In the genomic region with DNA sequence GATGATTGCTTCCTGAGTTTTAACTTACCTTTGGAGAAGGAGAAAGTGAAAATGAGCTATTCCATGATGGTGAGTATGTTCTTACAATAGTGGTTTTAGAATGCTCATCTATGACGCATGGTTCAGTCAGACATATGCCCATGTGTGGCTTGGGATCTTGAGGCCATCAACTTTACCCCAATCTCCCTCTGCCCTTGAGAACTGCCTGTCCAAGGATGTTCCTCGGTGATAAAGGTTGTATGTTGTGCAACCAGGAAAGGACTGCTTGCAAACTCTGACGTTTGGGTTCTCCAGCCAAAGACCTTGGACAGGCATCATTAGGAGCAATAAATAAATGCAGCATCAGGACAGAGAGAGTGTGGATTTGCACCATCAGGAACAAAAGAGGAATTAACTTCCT, we compare ENCODE assay signal across 21 cellular contexts.
DNase-seq lines count a peak whose midpoint lies in the region; ATAC-seq and TF ChIP-seq lines count a peak whose summit lies in the region.
"Had no signal": no experiment of that assay in that cellular context is flagged by ENCODE, and none has a peak within 500 bp of the region (broad histone marks: within the 10 kb centered on the region; RNA-seq: fewer than 3 reads in every experiment).

No MANE protein-coding gene starts in this region.

- DNase-seq in AG10803 (ENCODE audit: low read depth) (peak; percentile 31), HT1080 (ENCODE audit: low read depth) (peak; percentile 82), amniotic epithelial cell (ENCODE audit: low read depth) (peak; percentile 96), foreskin fibroblast (peak; percentile 41 to 52), endodermal cell (no peak), substantia nigra (lab: John Stamatoyannopoulos, UW) (no peak), NCI-H526 (lab: John Stamatoyannopoulos, UW) (no peak)
- DNase-seq: activated naive CD8-positive, alpha-beta T cell treated with anti-CD3 and anti-CD28 coated beads for 36 hours; BE2C; colonic mucosa; NCI-H1105 treated with DMSO at 0.1 percent for 48 hours; NCI-H2029 treated with DMSO at 0.1 percent for 48 hours; NCI-H446; sigmoid colon; T-helper 17 cell had no signal

- no peaks in the 10 kb centered on the region for H3K36me3 Mint-ChIP-seq in endodermal cell (ENCODE audit: low read depth)
- H3K36me3 Mint-ChIP-seq: activated naive CD8-positive, alpha-beta T cell treated with anti-CD3 and anti-CD28 coated beads for 36 hours had no signal

- no peaks in the 10 kb centered on the region for H3K9me3 Mint-ChIP-seq in endodermal cell
- H3K9me3 Mint-ChIP-seq: activated naive CD8-positive, alpha-beta T cell treated with anti-CD3 and anti-CD28 coated beads for 36 hours; activated T-helper 17 cell treated with anti-CD3 and anti-CD28 coated beads, Interleukin-2, amount 50 U/mL, for 72 hours; nephron had no signal

- H3K27ac ChIP-seq in endodermal cell (ENCODE audit: low read depth, low read length) = no peak overlapping the region
- H3K27ac ChIP-seq in substantia nigra (ENCODE audit: low read depth, low read length, poor library complexity, severe bottlenecking) = no peak overlapping the region
- H3K27ac ChIP-seq: colonic mucosa, KMS-11, sigmoid colon, SJSA1 had no signal

- H3K9me3 ChIP-seq in endodermal cell (ENCODE audit: control insufficient read depth, low read length) = no peaks in the 10 kb centered on the region
- H3K9me3 ChIP-seq: BE2C, colonic mucosa, sigmoid colon, SJSA1 had no signal

- no peak overlapping the region for H3K4me3 Mint-ChIP-seq in endodermal cell
- H3K4me3 Mint-ChIP-seq: activated naive CD8-positive, alpha-beta T cell treated with anti-CD3 and anti-CD28 coated beads for 36 hours; activated T-helper 17 cell treated with anti-CD3 and anti-CD28 coated beads, Interleukin-2, amount 50 U/mL, for 72 hours; nephron; T-helper 17 cell had no signal

- no peak overlapping the region for H3K27ac Mint-ChIP-seq in endodermal cell
- H3K27ac Mint-ChIP-seq: activated naive CD8-positive, alpha-beta T cell treated with anti-CD3 and anti-CD28 coated beads for 36 hours; nephron; T-helper 17 cell had no signal

- TF ChIP-seq CTCF in AG10803 (conservative IDR thresholded peaks at IDR 0.05; ENCODE audit: low read length) (no peak), foreskin fibroblast (IDR thresholded peaks at IDR 0.05; ENCODE audit: low read depth, low read length) (no peak), endodermal cell (conservative IDR thresholded peaks at IDR 0.05) (no peak)

- H3K27me3 ChIP-seq in endodermal cell (ENCODE audit: control insufficient read depth, insufficient read depth, low read length, poor library complexity, severe bottlenecking) = no peaks in the 10 kb centered on the region
- H3K27me3 ChIP-seq: BE2C, colonic mucosa, sigmoid colon, SJSA1 had no signal

- peaks cover 23% of the 10 kb centered on the region for H3K4me1 Mint-ChIP-seq in endodermal cell

- no peak for ATAC-seq in HG03280 (IDR thresholded peaks at IDR 0.05; ENCODE audit: unreplicated experiment)
- ATAC-seq: activated T-helper 17 cell treated with anti-CD3 and anti-CD28 coated beads, Interleukin-2, amount 50 U/mL, for 72 hours; Panc1; T-helper 17 cell had no signal

- no peaks in the 10 kb centered on the region for H3K36me3 ChIP-seq in endodermal cell (ENCODE audit: control insufficient read depth, insufficient read depth, low read length)
- H3K36me3 ChIP-seq: BE2C, colonic mucosa, sigmoid colon, SJSA1 had no signal

- H3K4me3 ChIP-seq in AG10803 (ENCODE audit: low read length) (no peak overlapping the region), foreskin fibroblast (ENCODE audit: low read depth in 1 of 2, low read length in 2 of 2) (no peak overlapping the region), endodermal cell (ENCODE audit: low read length) (no peak overlapping the region)
- H3K4me3 ChIP-seq: colonic mucosa, sigmoid colon, SJSA1 had no signal

- no peak overlapping the region for H3K9ac ChIP-seq in endodermal cell (ENCODE audit: extremely low read depth, low read length, poor library complexity, severe bottlenecking)
- H3K9ac ChIP-seq: KMS-11 had no signal

- H3K27me3 Mint-ChIP-seq in endodermal cell (ENCODE audit: insufficient read depth) = no peaks in the 10 kb centered on the region
- H3K27me3 Mint-ChIP-seq: activated naive CD8-positive, alpha-beta T cell treated with anti-CD3 and anti-CD28 coated beads for 36 hours; activated T-helper 17 cell treated with anti-CD3 and anti-CD28 coated beads, Interleukin-2, amount 50 U/mL, for 72 hours had no signal

- 90 to 93% methylated on average over 2 to 3 of the region's 3 CpGs for WGBS in endodermal cell (ENCODE audit: insufficient coverage in 1 of 2, insufficient read length in 1 of 2), 2 experiments

- peaks cover 4% of the 10 kb centered on the region for H3K4me1 ChIP-seq in endodermal cell (ENCODE audit: control insufficient read depth, insufficient read depth, low read length)
- H3K4me1 ChIP-seq: BE2C, colonic mucosa had no signal

Comparison
In these comparisons a context has a peak if more than half of its experiments do, and no peak if none do; other contexts are left out.
1. DNase-seq: peak in AG10803 (single experiment), HT1080 (single experiment), amniotic epithelial cell (single experiment) and foreskin fibroblast (2 of 2); none in endodermal cell (single experiment), substantia nigra (0 of 49) and NCI-H526 (0 of 2).